In genomic region chr18:55382277-55382805, GRCh38 we compare ENCODE assay signal across 26 cellular contexts.
"Had no signal": no experiment of that assay in that cellular context is flagged by ENCODE, and none has a peak within 500 bp of the region (broad histone marks: within the 10 kb centered on the region; RNA-seq: fewer than 3 reads in every experiment).

No MANE protein-coding gene starts in this region.

- H3K4me3 Mint-ChIP-seq: activated B cell treated with CpG ODN at 0.5 μM for 24 hours; activated CD4-positive, alpha-beta T cell treated with anti-CD3 and anti-CD28 coated beads for 36 hours; activated T-cell treated with anti-CD3 and anti-CD28 coated beads, Interleukin-2, amount 50 U/mL, for 24 hours; activated T-helper 17 cell treated with anti-CD3 and anti-CD28 coated beads, Interleukin-2, amount 50 U/mL, for 72 hours; effector memory CD8-positive, alpha-beta T cell; stimulated activated effector memory CD8-positive, alpha-beta T cell treated with anti-CD3 and anti-CD28 coated beads, Interleukin-12 subunit alpha, Interleukin-12 subunit beta, amount 100 ng/mL, for 72 hours; stimulated activated naive CD8-positive, alpha-beta T cell treated with anti-CD3 and anti-CD28 coated beads, Interleukin-15, amount 100 ng/mL, for 72 hours had no signal

- H3K27me3 ChIP-seq: ascending aorta, brain microvascular endothelial cell, esophagus muscularis mucosa, gastrocnemius medialis, suprapubic skin, tibial nerve had no signal

- ATAC-seq: activated CD4-positive, alpha-beta T cell treated with anti-CD3 and anti-CD28 coated beads for 36 hours; activated naive CD4-positive, alpha-beta T cell treated with anti-CD3 and anti-CD28 coated beads, Interleukin-2, amount 50 U/mL, for 72 hours; activated T-helper 17 cell treated with anti-CD3 and anti-CD28 coated beads, Interleukin-2, amount 50 U/mL, for 72 hours; effector memory CD8-positive, alpha-beta T cell; gastrocnemius medialis; sciatic nerve; stimulated activated effector memory CD8-positive, alpha-beta T cell treated with anti-CD3 and anti-CD28 coated beads, Interleukin-12 subunit alpha, Interleukin-12 subunit beta, amount 100 ng/mL, for 72 hours; stimulated activated naive CD8-positive, alpha-beta T cell treated with anti-CD3 and anti-CD28 coated beads, Interleukin-15, amount 100 ng/mL, for 72 hours had no signal

- H3K36me3 ChIP-seq: ascending aorta, brain microvascular endothelial cell, esophagus muscularis mucosa, gastrocnemius medialis, suprapubic skin, tibial nerve had no signal

- H3K4me1 ChIP-seq: ascending aorta had no signal

- H3K4me3 ChIP-seq: ascending aorta, esophagus muscularis mucosa, gastrocnemius medialis, suprapubic skin, tibial nerve had no signal

- H3K9me3 Mint-ChIP-seq: activated naive CD4-positive, alpha-beta T cell treated with anti-CD3 and anti-CD28 coated beads, Interleukin-2, amount 50 U/mL, for 72 hours; activated T-cell treated with anti-CD3 and anti-CD28 coated beads, Interleukin-2, amount 50 U/mL, for 24 hours; stimulated activated naive CD8-positive, alpha-beta T cell treated with anti-CD3 and anti-CD28 coated beads, Interleukin-15, amount 100 ng/mL, for 72 hours had no signal

- H2AFZ ChIP-seq: parathyroid adenoma had no signal

- H3K27ac ChIP-seq: ascending aorta, brain microvascular endothelial cell, esophagus muscularis mucosa, gastrocnemius medialis, parathyroid adenoma, suprapubic skin, tibial nerve had no signal

- H3K36me3 Mint-ChIP-seq: stimulated activated effector memory CD8-positive, alpha-beta T cell treated with anti-CD3 and anti-CD28 coated beads, Interleukin-12 subunit alpha, Interleukin-12 subunit beta, amount 100 ng/mL, for 72 hours had no signal

- H3K4me1 Mint-ChIP-seq: activated CD4-positive, alpha-beta T cell treated with anti-CD3 and anti-CD28 coated beads for 36 hours; activated T-helper 17 cell treated with anti-CD3 and anti-CD28 coated beads, Interleukin-2, amount 50 U/mL, for 72 hours; stimulated activated effector memory CD8-positive, alpha-beta T cell treated with anti-CD3 and anti-CD28 coated beads, Interleukin-12 subunit alpha, Interleukin-12 subunit beta, amount 100 ng/mL, for 72 hours; stimulated activated naive CD8-positive, alpha-beta T cell treated with anti-CD3 and anti-CD28 coated beads, Interleukin-15, amount 100 ng/mL, for 72 hours had no signal

- H3K27ac Mint-ChIP-seq: activated CD4-positive, alpha-beta T cell treated with anti-CD3 and anti-CD28 coated beads for 36 hours; activated naive CD4-positive, alpha-beta T cell treated with anti-CD3 and anti-CD28 coated beads, Interleukin-2, amount 50 U/mL, for 72 hours; activated T-cell treated with anti-CD3 and anti-CD28 coated beads, Interleukin-2, amount 50 U/mL, for 24 hours; activated T-helper 17 cell treated with anti-CD3 and anti-CD28 coated beads, Interleukin-2, amount 50 U/mL, for 72 hours; effector memory CD8-positive, alpha-beta T cell; stimulated activated effector memory CD8-positive, alpha-beta T cell treated with anti-CD3 and anti-CD28 coated beads, Interleukin-12 subunit alpha, Interleukin-12 subunit beta, amount 100 ng/mL, for 72 hours; stimulated activated naive CD8-positive, alpha-beta T cell treated with anti-CD3 and anti-CD28 coated beads, Interleukin-15, amount 100 ng/mL, for 72 hours had no signal

- H3K9ac ChIP-seq: parathyroid adenoma had no signal

- H3K27me3 Mint-ChIP-seq: activated B cell treated with CpG ODN at 0.5 μM for 24 hours; activated CD4-positive, alpha-beta T cell treated with anti-CD3 and anti-CD28 coated beads for 36 hours; activated T-cell treated with anti-CD3 and anti-CD28 coated beads, Interleukin-2, amount 50 U/mL, for 24 hours; activated T-helper 17 cell treated with anti-CD3 and anti-CD28 coated beads, Interleukin-2, amount 50 U/mL, for 72 hours; effector memory CD8-positive, alpha-beta T cell; stimulated activated naive CD8-positive, alpha-beta T cell treated with anti-CD3 and anti-CD28 coated beads, Interleukin-15, amount 100 ng/mL, for 72 hours had no signal

- DNase-seq: activated B cell treated with CpG ODN at 0.5 μM for 24 hours; activated CD4-positive, alpha-beta T cell treated with anti-CD3 and anti-CD28 coated beads for 36 hours; activated CD4-positive, alpha-beta T cell treated with anti-CD3 and anti-CD28 coated beads, Interleukin-2, amount 50 U/mL, for 4 hours; activated CD8-positive, alpha-beta memory T cell treated with anti-CD3 and anti-CD28 coated beads for 24 hours; activated CD8-positive, alpha-beta memory T cell treated with anti-CD3 and anti-CD28 coated beads, Interleukin-2, amount 50 U/mL, for 4 hours; activated T-cell treated with anti-CD3 and anti-CD28 coated beads, Interleukin-2, amount 50 U/mL, for 24 hours; brain microvascular endothelial cell; caudate nucleus; effector memory CD8-positive, alpha-beta T cell; gastrocnemius medialis; head of caudate nucleus; mesenchymal stem cell; nucleus accumbens; small intestine; stimulated activated CD4-positive, alpha-beta T cell treated with anti-CD3 and anti-CD28 coated beads, Interleukin-2, amount 100 ng/mL, for 24 hours; stimulated activated naive CD8-positive, alpha-beta T cell treated with anti-CD3 and anti-CD28 coated beads, Interleukin-15, amount 100 ng/mL, for 72 hours; T-helper 9 cell had no signal
